1 cellular context compared by ENCODE assay signal in the genomic region with DNA sequence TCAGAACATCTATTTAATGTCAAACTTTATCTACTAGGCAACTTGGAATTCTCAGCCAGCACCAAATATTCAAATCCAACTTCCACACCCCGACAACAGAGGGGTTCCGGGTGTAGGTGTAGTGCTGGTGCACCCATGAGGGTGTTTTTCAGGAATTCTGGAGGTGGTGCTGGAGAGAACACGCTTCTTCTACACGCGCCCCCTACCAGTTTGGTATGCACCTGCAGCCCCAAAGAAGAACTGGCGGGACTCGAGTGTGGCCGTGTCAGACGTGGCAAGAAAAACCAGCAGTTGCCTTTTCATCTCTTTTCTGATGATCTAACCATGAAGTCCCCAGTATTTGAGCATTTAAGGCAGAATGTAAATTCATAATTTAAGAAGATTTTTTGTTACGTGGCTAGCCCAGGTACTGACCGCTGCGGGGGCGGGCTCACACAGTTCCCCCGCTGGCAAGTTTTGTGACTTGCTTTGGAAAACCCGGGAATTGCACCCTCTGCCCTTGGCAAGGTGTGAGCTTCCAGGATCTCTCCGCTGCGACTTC.
TF ChIP-seq lines count a peak whose summit lies in the region.

No MANE protein-coding gene starts in this region.

TF ChIP-seq in HEK293, 187 proteins besides CTCF, POLR2A, EP300 and RAD21 (continued from another document and continues in another):
- TF ChIP-seq ZNF335 (tag by site-specific recombination; conservative IDR thresholded peaks at IDR 0.05) (peak; percentile 96), ZXDB (tag by site-specific recombination; IDR thresholded peaks at IDR 0.05) (peak; percentile 57), GLIS2 (tag by site-specific recombination; IDR thresholded peaks at IDR 0.05) (0 out of 2 replicates have a peak, but pooled peaks have one; percentile 44), ZNF473 (tag by site-specific recombination; IDR thresholded peaks at IDR 0.05) (no peak), TCF7L2 (IDR thresholded peaks at IDR 0.05; ENCODE audit: borderline replicate concordance, low read depth, low read length) (no peak), ZNF664 (tag by site-specific recombination; IDR thresholded peaks at IDR 0.05) (no peak), ZNF776 (tag by site-specific recombination; IDR thresholded peaks at IDR 0.05; ENCODE audit: borderline replicate concordance) (no peak), SCRT2 (tag by site-specific recombination; IDR thresholded peaks at IDR 0.05) (no peak), ZNF223 (tag by site-specific recombination; IDR thresholded peaks at IDR 0.05) (no peak), ZNF677 (tag by site-specific recombination; IDR thresholded peaks at IDR 0.05) (no peak), ZBTB20 (tag by site-specific recombination; IDR thresholded peaks at IDR 0.05) (peak; percentile 92), ZNF558 (tag by site-specific recombination; IDR thresholded peaks at IDR 0.05) (no peak), RBAK (tag by site-specific recombination; IDR thresholded peaks at IDR 0.05) (no peak), ZNF146 (tag by site-specific recombination; IDR thresholded peaks at IDR 0.05) (no peak), HOXA7 (CRISPR knock-in tag; IDR thresholded peaks at IDR 0.05; ENCODE audit: borderline replicate concordance) (no peak), KLF8 (tag by site-specific recombination; IDR thresholded peaks at IDR 0.05) (no peak), GLI2 (tag by site-specific recombination; IDR thresholded peaks at IDR 0.05; ENCODE audit: borderline replicate concordance, low read depth) (no peak), ZBTB48 (tag by site-specific recombination; IDR thresholded peaks at IDR 0.05) (0 out of 2 replicates have a peak, but pooled peaks have one; percentile 41), ZNF184 (tag by site-specific recombination; IDR thresholded peaks at IDR 0.05) (no peak), ZNF549 (tag by site-specific recombination; IDR thresholded peaks at IDR 0.05) (no peak), GLI4 (tag by site-specific recombination; IDR thresholded peaks at IDR 0.05) (no peak), ZBTB7A (tag by site-specific recombination; IDR thresholded peaks at IDR 0.05; ENCODE audit: low read depth) (no peak), MEIS1 (CRISPR knock-in tag; IDR thresholded peaks at IDR 0.05; ENCODE audit: borderline replicate concordance) (no peak), ZNF501 (tag by site-specific recombination; IDR thresholded peaks at IDR 0.05) (peak; percentile 70; the same call in 1 of the 2 replicates), ZNF624 (tag by site-specific recombination; IDR thresholded peaks at IDR 0.05) (no peak), ZNF112 (tag by site-specific recombination; IDR thresholded peaks at IDR 0.05) (no peak)
- TF ChIP-seq, protein P1, sequence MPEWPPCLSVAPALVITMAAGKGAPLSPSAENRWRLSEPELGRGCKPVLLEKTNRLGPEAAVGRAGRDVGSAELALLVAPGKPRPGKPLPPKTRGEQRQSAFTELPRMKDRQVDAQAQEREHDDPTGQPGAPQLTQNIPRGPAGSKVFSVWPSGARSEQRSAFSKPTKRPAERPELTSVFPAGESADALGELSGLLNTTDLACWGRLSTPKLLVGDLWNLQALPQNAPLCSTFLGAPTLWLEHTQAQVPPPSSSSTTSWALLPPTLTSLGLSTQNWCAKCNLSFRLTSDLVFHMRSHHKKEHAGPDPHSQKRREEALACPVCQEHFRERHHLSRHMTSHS (tag by site-specific recombination; IDR thresholded peaks at IDR 0.05), result no peak
- TF ChIP-seq, protein P2, sequence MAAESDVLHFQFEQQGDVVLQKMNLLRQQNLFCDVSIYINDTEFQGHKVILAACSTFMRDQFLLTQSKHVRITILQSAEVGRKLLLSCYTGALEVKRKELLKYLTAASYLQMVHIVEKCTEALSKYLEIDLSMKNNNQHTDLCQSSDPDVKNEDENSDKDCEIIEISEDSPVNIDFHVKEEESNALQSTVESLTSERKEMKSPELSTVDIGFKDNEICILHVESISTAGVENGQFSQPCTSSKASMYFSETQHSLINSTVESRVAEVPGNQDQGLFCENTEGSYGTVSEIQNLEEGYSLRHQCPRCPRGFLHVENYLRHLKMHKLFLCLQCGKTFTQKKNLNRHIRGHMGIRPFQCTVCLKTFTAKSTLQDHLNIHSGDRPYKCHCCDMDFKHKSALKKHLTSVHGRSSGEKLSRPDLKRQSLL (tag by site-specific recombination; IDR thresholded peaks at IDR 0.05), result peak; percentile 61
- TF ChIP-seq, protein P3, sequence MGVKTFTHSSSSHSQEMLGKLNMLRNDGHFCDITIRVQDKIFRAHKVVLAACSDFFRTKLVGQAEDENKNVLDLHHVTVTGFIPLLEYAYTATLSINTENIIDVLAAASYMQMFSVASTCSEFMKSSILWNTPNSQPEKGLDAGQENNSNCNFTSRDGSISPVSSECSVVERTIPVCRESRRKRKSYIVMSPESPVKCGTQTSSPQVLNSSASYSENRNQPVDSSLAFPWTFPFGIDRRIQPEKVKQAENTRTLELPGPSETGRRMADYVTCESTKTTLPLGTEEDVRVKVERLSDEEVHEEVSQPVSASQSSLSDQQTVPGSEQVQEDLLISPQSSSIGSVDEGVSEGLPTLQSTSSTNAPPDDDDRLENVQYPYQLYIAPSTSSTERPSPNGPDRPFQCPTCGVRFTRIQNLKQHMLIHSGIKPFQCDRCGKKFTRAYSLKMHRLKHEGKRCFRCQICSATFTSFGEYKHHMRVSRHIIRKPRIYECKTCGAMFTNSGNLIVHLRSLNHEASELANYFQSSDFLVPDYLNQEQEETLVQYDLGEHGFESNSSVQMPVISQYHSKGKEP (tag by site-specific recombination; IDR thresholded peaks at IDR 0.05), result no peak
- TF ChIP-seq, protein P4, sequence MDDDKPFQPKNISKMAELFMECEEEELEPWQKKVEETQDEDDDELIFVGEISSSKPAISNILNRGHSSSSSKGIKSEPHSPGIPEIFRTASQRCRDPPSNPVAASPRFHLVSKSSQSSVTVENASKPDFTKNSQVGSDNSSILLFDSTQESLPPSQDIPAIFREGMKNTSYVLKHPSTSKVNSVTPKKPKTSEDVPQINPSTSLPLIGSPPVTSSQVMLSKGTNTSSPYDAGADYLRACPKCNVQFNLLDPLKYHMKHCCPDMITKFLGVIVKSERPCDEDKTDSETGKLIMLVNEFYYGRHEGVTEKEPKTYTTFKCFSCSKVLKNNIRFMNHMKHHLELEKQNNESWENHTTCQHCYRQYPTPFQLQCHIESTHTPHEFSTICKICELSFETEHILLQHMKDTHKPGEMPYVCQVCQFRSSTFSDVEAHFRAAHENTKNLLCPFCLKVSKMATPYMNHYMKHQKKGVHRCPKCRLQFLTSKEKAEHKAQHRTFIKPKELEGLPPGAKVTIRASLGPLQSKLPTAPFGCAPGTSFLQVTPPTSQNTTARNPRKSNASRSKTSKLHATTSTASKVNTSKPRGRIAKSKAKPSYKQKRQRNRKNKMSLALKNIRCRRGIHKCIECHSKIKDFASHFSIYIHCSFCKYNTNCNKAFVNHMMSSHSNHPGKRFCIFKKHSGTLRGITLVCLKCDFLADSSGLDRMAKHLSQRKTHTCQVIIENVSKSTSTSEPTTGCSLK (tag by site-specific recombination; IDR thresholded peaks at IDR 0.05), result no peak
- TF ChIP-seq, protein P5, sequence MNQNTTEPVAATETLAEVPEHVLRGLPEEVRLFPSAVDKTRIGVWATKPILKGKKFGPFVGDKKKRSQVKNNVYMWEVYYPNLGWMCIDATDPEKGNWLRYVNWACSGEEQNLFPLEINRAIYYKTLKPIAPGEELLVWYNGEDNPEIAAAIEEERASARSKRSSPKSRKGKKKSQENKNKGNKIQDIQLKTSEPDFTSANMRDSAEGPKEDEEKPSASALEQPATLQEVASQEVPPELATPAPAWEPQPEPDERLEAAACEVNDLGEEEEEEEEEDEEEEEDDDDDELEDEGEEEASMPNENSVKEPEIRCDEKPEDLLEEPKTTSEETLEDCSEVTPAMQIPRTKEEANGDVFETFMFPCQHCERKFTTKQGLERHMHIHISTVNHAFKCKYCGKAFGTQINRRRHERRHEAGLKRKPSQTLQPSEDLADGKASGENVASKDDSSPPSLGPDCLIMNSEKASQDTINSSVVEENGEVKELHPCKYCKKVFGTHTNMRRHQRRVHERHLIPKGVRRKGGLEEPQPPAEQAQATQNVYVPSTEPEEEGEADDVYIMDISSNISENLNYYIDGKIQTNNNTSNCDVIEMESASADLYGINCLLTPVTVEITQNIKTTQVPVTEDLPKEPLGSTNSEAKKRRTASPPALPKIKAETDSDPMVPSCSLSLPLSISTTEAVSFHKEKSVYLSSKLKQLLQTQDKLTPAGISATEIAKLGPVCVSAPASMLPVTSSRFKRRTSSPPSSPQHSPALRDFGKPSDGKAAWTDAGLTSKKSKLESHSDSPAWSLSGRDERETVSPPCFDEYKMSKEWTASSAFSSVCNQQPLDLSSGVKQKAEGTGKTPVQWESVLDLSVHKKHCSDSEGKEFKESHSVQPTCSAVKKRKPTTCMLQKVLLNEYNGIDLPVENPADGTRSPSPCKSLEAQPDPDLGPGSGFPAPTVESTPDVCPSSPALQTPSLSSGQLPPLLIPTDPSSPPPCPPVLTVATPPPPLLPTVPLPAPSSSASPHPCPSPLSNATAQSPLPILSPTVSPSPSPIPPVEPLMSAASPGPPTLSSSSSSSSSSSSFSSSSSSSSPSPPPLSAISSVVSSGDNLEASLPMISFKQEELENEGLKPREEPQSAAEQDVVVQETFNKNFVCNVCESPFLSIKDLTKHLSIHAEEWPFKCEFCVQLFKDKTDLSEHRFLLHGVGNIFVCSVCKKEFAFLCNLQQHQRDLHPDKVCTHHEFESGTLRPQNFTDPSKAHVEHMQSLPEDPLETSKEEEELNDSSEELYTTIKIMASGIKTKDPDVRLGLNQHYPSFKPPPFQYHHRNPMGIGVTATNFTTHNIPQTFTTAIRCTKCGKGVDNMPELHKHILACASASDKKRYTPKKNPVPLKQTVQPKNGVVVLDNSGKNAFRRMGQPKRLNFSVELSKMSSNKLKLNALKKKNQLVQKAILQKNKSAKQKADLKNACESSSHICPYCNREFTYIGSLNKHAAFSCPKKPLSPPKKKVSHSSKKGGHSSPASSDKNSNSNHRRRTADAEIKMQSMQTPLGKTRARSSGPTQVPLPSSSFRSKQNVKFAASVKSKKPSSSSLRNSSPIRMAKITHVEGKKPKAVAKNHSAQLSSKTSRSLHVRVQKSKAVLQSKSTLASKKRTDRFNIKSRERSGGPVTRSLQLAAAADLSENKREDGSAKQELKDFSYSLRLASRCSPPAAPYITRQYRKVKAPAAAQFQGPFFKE (tag by site-specific recombination; IDR thresholded peaks at IDR 0.05; ENCODE audit: borderline replicate concordance), result no peak
- TF ChIP-seq, protein P6, sequence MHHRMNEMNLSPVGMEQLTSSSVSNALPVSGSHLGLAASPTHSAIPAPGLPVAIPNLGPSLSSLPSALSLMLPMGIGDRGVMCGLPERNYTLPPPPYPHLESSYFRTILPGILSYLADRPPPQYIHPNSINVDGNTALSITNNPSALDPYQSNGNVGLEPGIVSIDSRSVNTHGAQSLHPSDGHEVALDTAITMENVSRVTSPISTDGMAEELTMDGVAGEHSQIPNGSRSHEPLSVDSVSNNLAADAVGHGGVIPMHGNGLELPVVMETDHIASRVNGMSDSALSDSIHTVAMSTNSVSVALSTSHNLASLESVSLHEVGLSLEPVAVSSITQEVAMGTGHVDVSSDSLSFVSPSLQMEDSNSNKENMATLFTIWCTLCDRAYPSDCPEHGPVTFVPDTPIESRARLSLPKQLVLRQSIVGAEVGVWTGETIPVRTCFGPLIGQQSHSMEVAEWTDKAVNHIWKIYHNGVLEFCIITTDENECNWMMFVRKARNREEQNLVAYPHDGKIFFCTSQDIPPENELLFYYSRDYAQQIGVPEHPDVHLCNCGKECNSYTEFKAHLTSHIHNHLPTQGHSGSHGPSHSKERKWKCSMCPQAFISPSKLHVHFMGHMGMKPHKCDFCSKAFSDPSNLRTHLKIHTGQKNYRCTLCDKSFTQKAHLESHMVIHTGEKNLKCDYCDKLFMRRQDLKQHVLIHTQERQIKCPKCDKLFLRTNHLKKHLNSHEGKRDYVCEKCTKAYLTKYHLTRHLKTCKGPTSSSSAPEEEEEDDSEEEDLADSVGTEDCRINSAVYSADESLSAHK (tag by site-specific recombination; IDR thresholded peaks at IDR 0.05), result no peak
- TF ChIP-seq, protein P7, sequence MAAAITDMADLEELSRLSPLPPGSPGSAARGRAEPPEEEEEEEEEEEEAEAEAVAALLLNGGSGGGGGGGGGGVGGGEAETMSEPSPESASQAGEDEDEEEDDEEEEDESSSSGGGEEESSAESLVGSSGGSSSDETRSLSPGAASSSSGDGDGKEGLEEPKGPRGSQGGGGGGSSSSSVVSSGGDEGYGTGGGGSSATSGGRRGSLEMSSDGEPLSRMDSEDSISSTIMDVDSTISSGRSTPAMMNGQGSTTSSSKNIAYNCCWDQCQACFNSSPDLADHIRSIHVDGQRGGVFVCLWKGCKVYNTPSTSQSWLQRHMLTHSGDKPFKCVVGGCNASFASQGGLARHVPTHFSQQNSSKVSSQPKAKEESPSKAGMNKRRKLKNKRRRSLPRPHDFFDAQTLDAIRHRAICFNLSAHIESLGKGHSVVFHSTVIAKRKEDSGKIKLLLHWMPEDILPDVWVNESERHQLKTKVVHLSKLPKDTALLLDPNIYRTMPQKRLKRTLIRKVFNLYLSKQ (tag by site-specific recombination; IDR thresholded peaks at IDR 0.05; ENCODE audit: borderline replicate concordance), result no peak
- TF ChIP-seq, protein P8, sequence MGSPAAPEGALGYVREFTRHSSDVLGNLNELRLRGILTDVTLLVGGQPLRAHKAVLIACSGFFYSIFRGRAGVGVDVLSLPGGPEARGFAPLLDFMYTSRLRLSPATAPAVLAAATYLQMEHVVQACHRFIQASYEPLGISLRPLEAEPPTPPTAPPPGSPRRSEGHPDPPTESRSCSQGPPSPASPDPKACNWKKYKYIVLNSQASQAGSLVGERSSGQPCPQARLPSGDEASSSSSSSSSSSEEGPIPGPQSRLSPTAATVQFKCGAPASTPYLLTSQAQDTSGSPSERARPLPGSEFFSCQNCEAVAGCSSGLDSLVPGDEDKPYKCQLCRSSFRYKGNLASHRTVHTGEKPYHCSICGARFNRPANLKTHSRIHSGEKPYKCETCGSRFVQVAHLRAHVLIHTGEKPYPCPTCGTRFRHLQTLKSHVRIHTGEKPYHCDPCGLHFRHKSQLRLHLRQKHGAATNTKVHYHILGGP (tag by site-specific recombination; IDR thresholded peaks at IDR 0.05), result peak; percentile 84
- TF ChIP-seq, protein P9, sequence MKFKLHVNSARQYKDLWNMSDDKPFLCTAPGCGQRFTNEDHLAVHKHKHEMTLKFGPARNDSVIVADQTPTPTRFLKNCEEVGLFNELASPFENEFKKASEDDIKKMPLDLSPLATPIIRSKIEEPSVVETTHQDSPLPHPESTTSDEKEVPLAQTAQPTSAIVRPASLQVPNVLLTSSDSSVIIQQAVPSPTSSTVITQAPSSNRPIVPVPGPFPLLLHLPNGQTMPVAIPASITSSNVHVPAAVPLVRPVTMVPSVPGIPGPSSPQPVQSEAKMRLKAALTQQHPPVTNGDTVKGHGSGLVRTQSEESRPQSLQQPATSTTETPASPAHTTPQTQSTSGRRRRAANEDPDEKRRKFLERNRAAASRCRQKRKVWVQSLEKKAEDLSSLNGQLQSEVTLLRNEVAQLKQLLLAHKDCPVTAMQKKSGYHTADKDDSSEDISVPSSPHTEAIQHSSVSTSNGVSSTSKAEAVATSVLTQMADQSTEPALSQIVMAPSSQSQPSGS (tag by site-specific recombination; IDR thresholded peaks at IDR 0.05; ENCODE audit: low read depth), result no peak
- TF ChIP-seq, protein P10, sequence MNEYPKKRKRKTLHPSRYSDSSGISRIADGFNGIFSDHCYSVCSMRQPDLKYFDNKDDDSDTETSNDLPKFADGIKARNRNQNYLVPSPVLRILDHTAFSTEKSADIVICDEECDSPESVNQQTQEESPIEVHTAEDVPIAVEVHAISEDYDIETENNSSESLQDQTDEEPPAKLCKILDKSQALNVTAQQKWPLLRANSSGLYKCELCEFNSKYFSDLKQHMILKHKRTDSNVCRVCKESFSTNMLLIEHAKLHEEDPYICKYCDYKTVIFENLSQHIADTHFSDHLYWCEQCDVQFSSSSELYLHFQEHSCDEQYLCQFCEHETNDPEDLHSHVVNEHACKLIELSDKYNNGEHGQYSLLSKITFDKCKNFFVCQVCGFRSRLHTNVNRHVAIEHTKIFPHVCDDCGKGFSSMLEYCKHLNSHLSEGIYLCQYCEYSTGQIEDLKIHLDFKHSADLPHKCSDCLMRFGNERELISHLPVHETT (tag by site-specific recombination; IDR thresholded peaks at IDR 0.05), result no peak
